In genomic region chr18:11668441-11669169, GRCh38 we compare ENCODE assay signal across 1 cellular context.
TF ChIP-seq lines count a peak whose summit lies in the region.

No MANE protein-coding gene starts in this region.

TF ChIP-seq in H1, 55 proteins besides CTCF, POLR2A, EP300 and RAD21 (continued from another document):
- no peak for TF ChIP-seq ZNF274 (IDR thresholded peaks at IDR 0.05; ENCODE audit: borderline replicate concordance, extremely low read depth, low read length)
- no peak for TF ChIP-seq JUND (IDR thresholded peaks at IDR 0.05; ENCODE audit: low read length)
- no peak for TF ChIP-seq CHD7 (IDR thresholded peaks at IDR 0.05; ENCODE audit: insufficient replicate concordance, low read length)
- TF ChIP-seq SRF (IDR thresholded peaks at IDR 0.05; ENCODE audit: low read depth, low read length), result no peak
- TF ChIP-seq EGR1 (IDR thresholded peaks at IDR 0.05; ENCODE audit: borderline replicate concordance, low read depth, low read length), result no peak
- TF ChIP-seq SUZ12 (IDR thresholded peaks at IDR 0.05; ENCODE audit: low read length), result no peak
- TF ChIP-seq KDM1A (IDR thresholded peaks at IDR 0.05; ENCODE audit: borderline replicate concordance, low read length), result no peak
- TF ChIP-seq PHF8 (conservative IDR thresholded peaks at IDR 0.05; ENCODE audit: low read depth, low read length), result no peak
- no peak for TF ChIP-seq JUN (IDR thresholded peaks at IDR 0.05; ENCODE audit: low read depth, low read length)
- TF ChIP-seq, protein P1, sequence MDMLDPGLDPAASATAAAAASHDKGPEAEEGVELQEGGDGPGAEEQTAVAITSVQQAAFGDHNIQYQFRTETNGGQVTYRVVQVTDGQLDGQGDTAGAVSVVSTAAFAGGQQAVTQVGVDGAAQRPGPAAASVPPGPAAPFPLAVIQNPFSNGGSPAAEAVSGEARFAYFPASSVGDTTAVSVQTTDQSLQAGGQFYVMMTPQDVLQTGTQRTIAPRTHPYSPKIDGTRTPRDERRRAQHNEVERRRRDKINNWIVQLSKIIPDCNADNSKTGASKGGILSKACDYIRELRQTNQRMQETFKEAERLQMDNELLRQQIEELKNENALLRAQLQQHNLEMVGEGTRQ (IDR thresholded peaks at IDR 0.05; ENCODE audit: low read length), result no peak
- no peak for TF ChIP-seq ATF3 (IDR thresholded peaks at IDR 0.05; ENCODE audit: insufficient read depth, low read depth, low read length)
- TF ChIP-seq RBBP5 (IDR thresholded peaks at IDR 0.05; ENCODE audit: borderline replicate concordance, low read depth, low read length), result no peak
- no peak for TF ChIP-seq TCF12 (IDR thresholded peaks at IDR 0.05; ENCODE audit: low read depth, low read length)
- TF ChIP-seq CTBP2 (IDR thresholded peaks at IDR 0.05; ENCODE audit: borderline replicate concordance, insufficient read depth, insufficient read length, low read length), result no peak
- TF ChIP-seq MAFK (IDR thresholded peaks at IDR 0.05; ENCODE audit: low read depth, low read length), result no peak
- TF ChIP-seq RXRA (IDR thresholded peaks at IDR 0.05; ENCODE audit: insufficient read depth, low read depth, low read length), result no peak
- no peak for TF ChIP-seq SP2 (IDR thresholded peaks at IDR 0.05; ENCODE audit: low read length)
TF ChIP-seq in H1: peak in this region for 0.
